ENCODE assay signal across 21 cellular contexts in the genomic region with DNA sequence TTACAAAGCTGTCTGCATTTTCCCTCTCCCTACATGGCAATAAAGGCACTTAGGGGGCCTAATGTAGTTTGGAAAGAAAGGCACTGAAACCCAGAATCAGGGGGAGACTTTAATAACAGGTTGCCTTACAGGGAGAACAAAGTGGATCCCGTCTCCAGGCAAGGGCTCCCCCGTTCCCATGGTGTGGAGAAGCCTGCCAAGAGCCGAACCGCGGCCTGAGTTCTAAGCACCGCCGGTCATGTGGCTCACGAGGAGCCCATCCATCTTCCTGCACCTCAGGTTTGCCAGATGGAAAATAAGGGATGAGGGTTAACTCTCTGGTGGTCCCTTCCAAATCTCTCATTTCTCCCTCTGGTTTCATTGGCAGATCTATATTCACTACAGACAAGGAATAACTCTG.
"Had no signal": no experiment of that assay in that cellular context is flagged by ENCODE, and none has a peak within 500 bp of the region (broad histone marks: within the 10 kb centered on the region; RNA-seq: fewer than 3 reads in every experiment).

No MANE protein-coding gene starts in this region.

- H3K4me1 ChIP-seq: lower lobe of right lung, pancreas, spleen, upper lobe of left lung, uterus had no signal

- H3K9me3 Mint-ChIP-seq: memory B cell; natural killer cell; stimulated activated memory B cell treated with anti-CD40 and anti-IgM and Interleukin-4, amounts not matched to agents 10 μg/mL and 1 μg/mL and 100 μg/mL, for 72 hours had no signal

- H3K36me3 ChIP-seq: lower lobe of right lung, neutrophil, pancreas, right atrium auricular region, spleen, thoracic aorta, tibial nerve, upper lobe of left lung, uterus had no signal

- FAIRE-seq: frontal cortex, keratinocyte, pancreas had no signal

- H3K27me3 Mint-ChIP-seq: stimulated activated memory B cell treated with anti-CD40 and anti-IgM and Interleukin-4, amounts not matched to agents 10 μg/mL and 1 μg/mL and 100 μg/mL, for 72 hours had no signal

- ATAC-seq: left ventricle myocardium superior; lower lobe of right lung; natural killer cell; pancreas; sciatic nerve; stimulated activated memory B cell treated with anti-CD40 and anti-IgM and Interleukin-4, amounts not matched to agents 10 μg/mL and 1 μg/mL and 100 μg/mL, for 72 hours; stimulated activated naive CD8-positive, alpha-beta T cell treated with anti-CD3 and anti-CD28 coated beads, Interleukin-15, Interleukin-2, amounts not matched to agents 100 U/mL and 50 U/mL, for 24 hours had no signal

- H3K9me3 ChIP-seq: lower lobe of right lung, neutrophil, pancreas, right atrium auricular region, spleen, thoracic aorta, tibial nerve, upper lobe of left lung, uterus had no signal

- H3K4me3 Mint-ChIP-seq: memory B cell; natural killer cell; neural crest cell; stimulated activated memory B cell treated with anti-CD40 and anti-IgM and Interleukin-4, amounts not matched to agents 10 μg/mL and 1 μg/mL and 100 μg/mL, for 72 hours had no signal

- DNase-seq: cortex of kidney; effector CD4-positive, alpha-beta T cell; left ventricle myocardium superior; lower lobe of right lung; natural killer cell; pancreas; spleen; stimulated activated CD4-positive, alpha-beta T cell treated with anti-CD3 and anti-CD28 coated beads, Interleukin-4, amount 100 ng/mL, for 4 hours; stimulated activated naive CD8-positive, alpha-beta T cell treated with anti-CD3 and anti-CD28 coated beads, Interleukin-15, Interleukin-2, amounts not matched to agents 100 U/mL and 50 U/mL, for 24 hours; uterus had no signal

- H3K4me1 Mint-ChIP-seq: memory B cell; natural killer cell; neural crest cell; stimulated activated memory B cell treated with anti-CD40 and anti-IgM and Interleukin-4, amounts not matched to agents 10 μg/mL and 1 μg/mL and 100 μg/mL, for 72 hours had no signal

- H3K36me3 Mint-ChIP-seq: memory B cell; natural killer cell; stimulated activated memory B cell treated with anti-CD40 and anti-IgM and Interleukin-4, amounts not matched to agents 10 μg/mL and 1 μg/mL and 100 μg/mL, for 72 hours had no signal

- H3K27me3 ChIP-seq: neutrophil, pancreas, right atrium auricular region, spleen, tibial nerve, upper lobe of left lung, uterus had no signal

- H3K27ac Mint-ChIP-seq: memory B cell; natural killer cell; stimulated activated memory B cell treated with anti-CD40 and anti-IgM and Interleukin-4, amounts not matched to agents 10 μg/mL and 1 μg/mL and 100 μg/mL, for 72 hours had no signal

- H3K27ac ChIP-seq: lower lobe of right lung, neutrophil, pancreas, right atrium auricular region, spleen, thoracic aorta, tibial nerve, upper lobe of left lung, uterus had no signal

- H3K4me3 ChIP-seq: lower lobe of right lung, pancreas, right atrium auricular region, spleen, thoracic aorta, tibial nerve, upper lobe of left lung, uterus had no signal
